18 cellular contexts compared by ENCODE assay signal in the genomic region with DNA sequence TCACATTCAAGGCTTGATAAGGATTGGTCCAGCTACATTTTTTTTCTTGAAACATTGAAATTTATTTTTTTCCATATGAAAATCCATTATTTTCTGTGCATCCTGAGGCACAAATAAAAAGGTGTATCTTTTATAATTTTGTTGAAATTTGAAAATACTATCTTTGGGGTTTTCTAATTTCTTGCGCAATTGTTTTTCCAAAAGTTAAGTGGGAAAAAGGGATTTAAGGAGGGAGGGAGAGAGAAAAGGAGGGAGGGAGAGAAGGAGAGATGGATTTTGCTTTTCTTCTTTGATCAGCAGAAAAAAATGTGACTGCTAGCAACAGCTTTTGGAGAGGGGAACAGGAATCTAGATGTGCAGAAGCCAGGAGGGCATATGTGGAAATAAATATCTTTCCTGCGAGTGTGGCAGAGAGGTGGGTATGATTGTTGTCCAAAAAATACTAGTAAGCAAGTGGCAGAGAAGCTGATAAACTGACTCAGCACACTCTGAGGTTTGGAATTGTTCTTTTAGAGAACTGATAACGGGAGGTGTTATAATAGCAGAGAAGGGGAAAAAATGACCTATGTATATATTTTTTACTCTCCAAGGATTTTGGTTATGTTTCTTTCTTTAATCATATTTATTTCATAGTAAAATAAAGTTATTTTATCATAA.
DNase-seq lines count a peak whose midpoint lies in the region; ATAC-seq, FAIRE-seq and TF ChIP-seq lines count a peak whose summit lies in the region.
"Had no signal": no experiment of that assay in that cellular context is flagged by ENCODE, and none has a peak within 500 bp of the region (broad histone marks: within the 10 kb centered on the region; RNA-seq: fewer than 3 reads in every experiment).

No MANE protein-coding gene starts in this region.

- H2AFZ ChIP-seq in ACC112 (ENCODE audit: low read length, unreplicated experiment) = no peak overlapping the region

- no peak overlapping the region for H3K4me3 ChIP-seq in ACC112 (ENCODE audit: low read depth, low read length)
- H3K4me3 ChIP-seq: testis had no signal

- H3K27me3 Mint-ChIP-seq in HFFc6 (ENCODE audit: insufficient read depth) (no peaks in the 10 kb centered on the region; the same call in 1 of the 2 replicates), chondrocyte (ENCODE audit: low read depth) (no peaks in the 10 kb centered on the region)

- H3K27me3 ChIP-seq in ACC112 (ENCODE audit: insufficient read depth, low read length) = no peaks in the 10 kb centered on the region
- H3K27me3 ChIP-seq: testis had no signal

- peak overlapping the region; percentile 20; the same call in 1 of the 2 replicates for H3K27ac Mint-ChIP-seq in HFFc6
- H3K27ac Mint-ChIP-seq in chondrocyte (ENCODE audit: unreplicated experiment) = peak overlapping the region; percentile 33
- H3K27ac Mint-ChIP-seq: activated CD4-positive, alpha-beta memory T cell treated with anti-CD3 and anti-CD28 coated beads for 36 hours; stimulated activated effector memory CD8-positive, alpha-beta T cell treated with anti-CD3 and anti-CD28 coated beads, Interleukin-12 subunit alpha, Interleukin-12 subunit beta, amount 100 ng/mL, for 72 hours had no signal

- H3K9me3 Mint-ChIP-seq in HFFc6 (peaks cover 13% of the 10 kb centered on the region), chondrocyte (ENCODE audit: low read depth) (peaks cover 15% of the 10 kb centered on the region)
- H3K9me3 Mint-ChIP-seq: activated CD4-positive, alpha-beta memory T cell treated with anti-CD3 and anti-CD28 coated beads for 36 hours; stimulated activated effector memory CD8-positive, alpha-beta T cell treated with anti-CD3 and anti-CD28 coated beads, Interleukin-12 subunit alpha, Interleukin-12 subunit beta, amount 100 ng/mL, for 72 hours had no signal

- H3K27ac ChIP-seq in ACC112 (ENCODE audit: low read depth, low read length) = peak overlapping the region; percentile 56; the same call in 1 of the 2 replicates
- H3K27ac ChIP-seq: testis, WERI-Rb-1 had no signal

- intact Hi-C loops in head of caudate nucleus (cut with DNase I) = no loop called here

- H3K79me2 ChIP-seq in ACC112 (ENCODE audit: control insufficient read depth, insufficient read depth, low read length, unreplicated experiment) = no peaks in the 10 kb centered on the region

- H3K4me3 Mint-ChIP-seq in HFFc6 (no peak overlapping the region), chondrocyte (ENCODE audit: unreplicated experiment) (no peak overlapping the region)
- H3K4me3 Mint-ChIP-seq: activated CD4-positive, alpha-beta memory T cell treated with anti-CD3 and anti-CD28 coated beads for 36 hours; stimulated activated effector memory CD8-positive, alpha-beta T cell treated with anti-CD3 and anti-CD28 coated beads, Interleukin-12 subunit alpha, Interleukin-12 subunit beta, amount 100 ng/mL, for 72 hours had no signal

- FAIRE-seq in D721Med (lab: Jason Lieb, UNC) = no peak

- DNase-seq in HFFc6 (no peak), chondrocyte (ENCODE audit: low spot score) (no peak), myocyte (ENCODE audit: low read depth) (peak; percentile 7), D721Med (ENCODE audit: insufficient read length, low spot score) (no peak), head of caudate nucleus (no peak)
- no peak for DNase-seq in activated CD4-positive, alpha-beta T cell treated with anti-CD3 and anti-CD28 coated beads, Interleukin-2, amount 50 U/mL, for 1 hour
- DNase-seq: activated CD4-positive, alpha-beta memory T cell treated with anti-CD3 and anti-CD28 coated beads for 36 hours; amygdala; Karpas-422; NCI-H1092; NCI-H2081 treated with DMSO at 0.1 percent for 48 hours; NCI-H524; T-helper 1 cell; testis; WERI-Rb-1 had no signal

- no peaks in the 10 kb centered on the region for H3K36me3 ChIP-seq in ACC112 (ENCODE audit: insufficient read depth, low read length)
- H3K36me3 ChIP-seq: WERI-Rb-1 had no signal

- TF ChIP-seq CTCF in HFFc6 (IDR thresholded peaks at IDR 0.05) = no peak
- no peak for TF ChIP-seq CTCF in chondrocyte (IDR thresholded peaks at IDR 0.05)
- no peak for TF ChIP-seq CTCF in D721Med (IDR thresholded peaks at IDR 0.05; ENCODE audit: insufficient read depth, missing control alignments)

- H3K4me1 Mint-ChIP-seq in HFFc6 (ENCODE audit: low read depth) (no peaks in the 10 kb centered on the region), chondrocyte (ENCODE audit: low read depth) (peaks cover 22% of the 10 kb centered on the region)
- H3K4me1 Mint-ChIP-seq: stimulated activated effector memory CD8-positive, alpha-beta T cell treated with anti-CD3 and anti-CD28 coated beads, Interleukin-12 subunit alpha, Interleukin-12 subunit beta, amount 100 ng/mL, for 72 hours had no signal

- ATAC-seq in GM18870 (IDR thresholded peaks at IDR 0.05; ENCODE audit: unreplicated experiment) = no peak
- ATAC-seq: stimulated activated effector memory CD8-positive, alpha-beta T cell treated with anti-CD3 and anti-CD28 coated beads, Interleukin-12 subunit alpha, Interleukin-12 subunit beta, amount 100 ng/mL, for 72 hours had no signal

- peaks cover 10% of the 10 kb centered on the region for H3K4me1 ChIP-seq in ACC112 (ENCODE audit: control insufficient read depth, insufficient read depth, low read length, unreplicated experiment)
- H3K4me1 ChIP-seq: testis had no signal

- H3K36me3 Mint-ChIP-seq in HFFc6 (ENCODE audit: low read depth) (no peaks in the 10 kb centered on the region), chondrocyte (ENCODE audit: low read depth) (no peaks in the 10 kb centered on the region)
- H3K36me3 Mint-ChIP-seq: activated CD4-positive, alpha-beta memory T cell treated with anti-CD3 and anti-CD28 coated beads for 36 hours; stimulated activated effector memory CD8-positive, alpha-beta T cell treated with anti-CD3 and anti-CD28 coated beads, Interleukin-12 subunit alpha, Interleukin-12 subunit beta, amount 100 ng/mL, for 72 hours had no signal
